19 cellular contexts compared by ENCODE assay signal in the genomic region with DNA sequence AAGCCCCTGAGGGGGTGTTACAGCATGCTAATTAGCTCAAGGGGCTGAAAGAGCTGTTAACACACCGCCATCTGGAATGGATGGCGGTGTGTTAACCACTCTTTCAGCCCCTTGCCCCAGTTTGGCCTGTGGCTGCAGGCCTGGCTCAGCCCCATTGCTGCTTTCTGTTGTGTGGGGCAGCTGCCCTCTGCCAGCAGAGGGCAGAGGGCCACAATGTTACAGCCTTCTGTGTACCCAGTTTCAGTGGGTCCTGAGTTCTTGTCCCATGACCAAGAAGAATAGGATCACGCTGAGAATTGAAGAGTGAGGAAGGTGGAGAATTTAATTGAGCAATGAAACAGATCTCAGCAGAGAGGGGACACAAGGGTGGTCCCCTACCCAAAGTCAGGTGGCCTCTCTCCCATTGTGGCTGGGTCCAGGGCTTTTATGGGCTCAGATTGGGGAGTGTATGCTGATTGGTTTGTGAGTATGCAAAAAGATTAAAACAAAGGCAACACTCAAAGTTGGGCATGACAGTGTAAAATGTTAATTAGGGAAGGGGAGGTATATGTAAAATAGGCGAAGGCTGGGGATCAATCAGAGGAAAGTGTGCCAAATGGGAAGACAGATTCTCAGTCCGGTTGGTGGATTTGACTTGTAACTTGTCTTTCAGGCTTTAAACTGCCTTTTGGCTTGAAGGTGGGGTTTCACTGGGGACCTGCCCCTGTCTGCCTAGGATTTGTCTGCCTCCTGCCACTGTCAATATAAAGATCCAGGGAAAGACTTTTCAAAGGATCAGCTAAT.
"Had no signal": no experiment of that assay in that cellular context is flagged by ENCODE, and none has a peak within 500 bp of the region (broad histone marks: within the 10 kb centered on the region; RNA-seq: fewer than 3 reads in every experiment).

No MANE protein-coding gene starts in this region.

- H3K9me3 ChIP-seq: thoracic aorta had no signal

- H3K4me3 ChIP-seq: body of pancreas, lower lobe of right lung, smooth muscle cell, thoracic aorta, upper lobe of left lung had no signal

- H3K4me1 ChIP-seq: body of pancreas, lower lobe of right lung, upper lobe of left lung had no signal

- H3K4me2 ChIP-seq: smooth muscle cell had no signal

- ATAC-seq: activated CD4-positive, alpha-beta T cell treated with anti-CD3 and anti-CD28 coated beads for 36 hours; activated T-helper 17 cell treated with anti-CD3 and anti-CD28 coated beads, Interleukin-2, amount 50 U/mL, for 72 hours; body of pancreas; left colon; lower lobe of right lung; sciatic nerve; stimulated activated memory B cell treated with anti-CD40 and anti-IgM and Interleukin-4, amounts not matched to agents 10 μg/mL and 1 μg/mL and 100 μg/mL, for 72 hours had no signal

- H3K27ac ChIP-seq: body of pancreas, lower lobe of right lung, thoracic aorta, upper lobe of left lung had no signal

- H3K27me3 ChIP-seq: body of pancreas, upper lobe of left lung had no signal

- DNase-seq: activated CD4-positive, alpha-beta memory T cell treated with anti-CD3 and anti-CD28 coated beads for 36 hours; activated CD4-positive, alpha-beta T cell treated with anti-CD3 and anti-CD28 coated beads for 36 hours; activated naive CD4-positive, alpha-beta T cell; body of pancreas; dermis blood vessel endothelial cell; effector memory CD4-positive, alpha-beta T cell; foreskin fibroblast; hippocampal formation; islet precursor cell; left colon; lower lobe of right lung; stimulated activated CD4-positive, alpha-beta T cell treated with anti-CD3 and anti-CD28 coated beads, Interleukin-4, amount 100 ng/mL, for 24 hours; T-helper 2 cell; upper lobe of left lung had no signal

- H3K36me3 ChIP-seq: lower lobe of right lung had no signal
